ENCODE assay signal across 1 cellular context in genomic region chr5:65800775-65801174, GRCh38.
TF ChIP-seq lines count a peak whose summit lies in the region.

No MANE protein-coding gene starts in this region.

TF ChIP-seq in HepG2, 621 proteins besides CTCF, POLR2A, EP300 and RAD21 (continued from another document):
- TF ChIP-seq GPBP1L1 (CRISPR knock-in tag; IDR thresholded peaks at IDR 0.05) (no peak), KDM5A (IDR thresholded peaks at IDR 0.05; ENCODE audit: borderline replicate concordance, low read length) (no peak), ZNF576 (CRISPR knock-in tag; IDR thresholded peaks at IDR 0.05) (no peak), DRAP1 (CRISPR knock-in tag; IDR thresholded peaks at IDR 0.05) (no peak), TFDP1 (CRISPR knock-in tag; IDR thresholded peaks at IDR 0.05; ENCODE audit: borderline replicate concordance) (no peak), ELK4 (CRISPR knock-in tag; IDR thresholded peaks at IDR 0.05; ENCODE audit: borderline replicate concordance) (no peak), PRDM10 (CRISPR knock-in tag; IDR thresholded peaks at IDR 0.05; ENCODE audit: low read depth) (no peak), KDM1A (CRISPR knock-in tag; IDR thresholded peaks at IDR 0.05) (no peak), ZNF709 (CRISPR knock-in tag; IDR thresholded peaks at IDR 0.05) (no peak)
TF ChIP-seq in HepG2: peak in this region for 0.
